ENCODE assay signal across 9 cellular contexts in the genomic region with DNA sequence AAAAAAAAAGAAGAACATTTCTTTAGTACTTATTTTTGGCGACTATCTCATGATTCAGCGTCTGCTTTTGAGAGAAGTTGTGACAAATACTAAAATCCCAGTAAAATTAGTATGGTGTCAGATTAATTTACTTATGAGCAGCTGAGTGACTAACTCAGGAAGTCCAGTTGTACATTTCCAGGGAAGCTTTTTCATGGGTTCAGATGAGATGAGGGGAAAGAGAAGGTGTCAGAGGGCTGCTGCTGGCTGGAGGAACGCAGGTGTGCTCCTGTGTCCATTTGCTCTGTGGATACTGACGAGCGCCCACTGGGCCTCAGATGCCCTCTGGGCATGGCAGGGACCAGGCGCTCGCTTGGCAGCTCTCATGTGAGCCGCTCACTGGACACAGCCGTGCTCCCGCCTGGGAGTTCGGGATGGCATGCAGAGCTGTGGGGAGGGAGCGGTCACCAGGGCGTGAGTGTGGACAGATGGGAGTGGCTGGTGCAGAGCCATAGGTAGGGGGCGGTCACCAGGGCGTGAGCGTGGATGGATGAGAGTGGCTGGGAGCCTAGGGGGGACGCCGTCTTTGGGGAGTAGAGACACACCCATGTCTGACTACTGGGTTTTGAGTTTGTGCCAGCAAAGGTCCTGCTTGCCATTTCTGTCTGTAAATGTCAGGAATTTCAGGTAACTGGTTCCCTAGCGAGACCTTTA. TPM values are rescaled to one million over a fixed set of nuclear protein-coding genes. Genes with fewer than 3 reads are reported as not detected.
DNase-seq lines count a peak whose midpoint lies in the region; ATAC-seq, FAIRE-seq and TF ChIP-seq lines count a peak whose summit lies in the region.
"Had no signal": no experiment of that assay in that cellular context is flagged by ENCODE, and none has a peak within 500 bp of the region (broad histone marks: within the 10 kb centered on the region; RNA-seq: fewer than 3 reads in every experiment).

No MANE protein-coding gene starts in this region.

- H3K36me3 ChIP-seq in RWPE2 (ENCODE audit: low read depth) = no peaks in the 10 kb centered on the region; the same call in 1 of the 2 replicates
- no peaks in the 10 kb centered on the region for H3K36me3 ChIP-seq in ovary

- TF ChIP-seq POLR2A in ovary (IDR thresholded peaks at IDR 0.05) (no peak), GM12892 (IDR thresholded peaks at IDR 0.05; ENCODE audit: low read depth, low read length) (no peak)

- H3K4me3 ChIP-seq in RWPE2 (ENCODE audit: severe bottlenecking) (no peak overlapping the region), fibroblast of villous mesenchyme (ENCODE audit: low read depth, low read length) (no peak overlapping the region), ovary (no peak overlapping the region)

- H3K4me1 ChIP-seq in RWPE2 (ENCODE audit: insufficient read depth, poor library complexity, severe bottlenecking) (peaks cover 31% of the 10 kb centered on the region), ovary (ENCODE audit: insufficient read depth) (peaks cover 15% of the 10 kb centered on the region)

- FAIRE-seq in GM12892 (lab: Jason Lieb, UNC) = no peak

- peak; percentile 41 for DNase-seq in Caki2 (ENCODE audit: low read depth)
- peak; percentile 88 for DNase-seq in RWPE2 (ENCODE audit: low spot score)
- peak; percentile 44 for DNase-seq in fibroblast of villous mesenchyme (ENCODE audit: low read depth)
- DNase-seq in ovary = peak; percentile 36 to 57 (median 53)
- no peak for DNase-seq in NCI-H2196 treated with DMSO at 0.1 percent for 48 hours (lab: John Stamatoyannopoulos, UW; ENCODE audit: unreplicated experiment)
- no peak for DNase-seq in HT-29 (ENCODE audit: low spot score)
- no peak for DNase-seq in central memory CD4-positive, alpha-beta T cell
- DNase-seq in GM12892 (ENCODE audit: insufficient read length) = no peak
- DNase-seq: DMS153 had no signal

- peak; percentile 86 for ATAC-seq in RWPE2 (ENCODE audit: low read depth)

- no peaks in the 10 kb centered on the region for H3K9me3 ChIP-seq in RWPE2 (ENCODE audit: severe bottlenecking)
- H3K9me3 ChIP-seq in ovary = no peaks in the 10 kb centered on the region

- intact Hi-C loops in ovary (cut with DNase I) = loop anchor here in 2 of 4 donors (5.0 to 10.0 kb wide), 2 partner anchors 37 to 55 kb away; a partner anchor contains a TSS

- TF ChIP-seq CTCF in RWPE2 (IDR thresholded peaks at IDR 0.05; ENCODE audit: poor library complexity, severe bottlenecking) = no peak
- peak; percentile 2 for TF ChIP-seq CTCF in fibroblast of villous mesenchyme (IDR thresholded peaks at IDR 0.05; ENCODE audit: insufficient read depth, low read depth, low read length)
- TF ChIP-seq CTCF in ovary (IDR thresholded peaks at IDR 0.05) = no peak

- in situ Hi-C loops in Caki2 (cut with HindIII; ENCODE audit: low pct_unique_long_range_greater_than_20kb, low sequenced_read_pairs) = loop anchor here (25.0 kb wide), 2 partner anchors 317 to 642 kb away; a partner anchor contains a TSS

- H3K27ac ChIP-seq in RWPE2 (ENCODE audit: poor library complexity, severe bottlenecking) = peak overlapping the region; percentile 88
- peak overlapping the region; percentile 57 to 83 for H3K27ac ChIP-seq in ovary

- 63 to 66% (median 65%) methylated on average over 19 of the region's 19 CpGs for WGBS in ovary, 3 donors

- H3K27me3 ChIP-seq in RWPE2 (ENCODE audit: insufficient read depth, poor library complexity, severe bottlenecking) (no peaks in the 10 kb centered on the region), ovary (no peaks in the 10 kb centered on the region)

- no peak for TF ChIP-seq EP300 in ovary (IDR thresholded peaks at IDR 0.05)

RNA-seq across cellular contexts. Expression of a gene that starts 55.0 kb away (rescaled TPM):
- total RNA-seq in Caki2 (2014; rRNA removed; shearing (Covaris generic); ENCODE audit: low replicate concordance) = 1.7 and 5.0 TPM in 2 replicates
- total RNA-seq in fibroblast of villous mesenchyme (14.5 and 16.4 TPM in 2 replicates), ovary (10 to 100 TPM in 5 of 7 donors, 1 to 10 TPM in 2; 6.4 to 23.7 (median 16.3) TPM)
- polyA plus RNA-seq in ovary = 10 to 100 TPM in 1 of 2 donors, 1 to 10 TPM in 1; 6.0 to 22.3 TPM
- 3.3 and 5.0 TPM in 2 replicates for total RNA-seq in HT-29 (2014; rRNA removed; shearing (Covaris generic))
- 2.0 TPM for polyA plus RNA-seq in GM12892 (2012; ENCODE audit: missing spikeins)

Comparison
In these comparisons a context has a peak if more than half of its experiments do, and no peak if none do; other contexts are left out.
1. DNase-seq: peak in Caki2 (single experiment), RWPE2 (single experiment), fibroblast of villous mesenchyme (single experiment) and ovary (5 of 5); none in NCI-H2196 treated with DMSO at 0.1 percent for 48 hours (single experiment), HT-29 (single experiment), central memory CD4-positive, alpha-beta T cell (single experiment) and GM12892 (single experiment).